ENCODE assay signal across 9 cellular contexts in genomic region chrX:23334871-23335599, GRCh38. TPM values are rescaled to one million over a fixed set of nuclear protein-coding genes. Genes with fewer than 3 reads are reported as not detected.
DNase-seq lines count a peak whose midpoint lies in the region; ATAC-seq and TF ChIP-seq lines count a peak whose summit lies in the region.
"Had no signal": no experiment of that assay in that cellular context is flagged by ENCODE, and none has a peak within 500 bp of the region (broad histone marks: within the 10 kb centered on the region; RNA-seq: fewer than 3 reads in every experiment).

No MANE protein-coding gene starts in this region.

- no peak overlapping the region for H4K8ac ChIP-seq in neuronal stem cell (ENCODE audit: low read depth, low read length)

- peak overlapping the region; percentile 84 for H3K4me3 Mint-ChIP-seq in GM23338
- H3K4me3 Mint-ChIP-seq in activated T-helper 17 cell treated with anti-CD3 and anti-CD28 coated beads, Interleukin-2, amount 50 U/mL, for 72 hours: no peak overlapping the region
- H3K4me3 Mint-ChIP-seq: dendritic cell treated with granulocyte-macrophage colony-stimulating factor and Interleukin-4, amounts not matched to agents 40 ng/mL and 50 ng/mL, for 4 days had no signal

- H3K79me2 ChIP-seq in GM23338 (replicated peaks; ENCODE audit: insufficient read depth): no peaks in the 10 kb centered on the region

- H3K9me3 Mint-ChIP-seq in GM23338: no peaks in the 10 kb centered on the region
- H3K9me3 Mint-ChIP-seq in activated T-helper 17 cell treated with anti-CD3 and anti-CD28 coated beads, Interleukin-2, amount 50 U/mL, for 72 hours: no peaks in the 10 kb centered on the region
- H3K9me3 Mint-ChIP-seq: dendritic cell treated with granulocyte-macrophage colony-stimulating factor and Interleukin-4, amounts not matched to agents 40 ng/mL and 50 ng/mL, for 4 days had no signal

- H2BK5ac ChIP-seq in neuronal stem cell (ENCODE audit: low read length): no peak overlapping the region

- H3K18ac ChIP-seq in neuronal stem cell (ENCODE audit: low read length): no peak overlapping the region

- H3K14ac ChIP-seq in neuronal stem cell (ENCODE audit: low read length): no peak overlapping the region

- no peaks in the 10 kb centered on the region for H3K9me2 ChIP-seq in GM23338 (ENCODE audit: insufficient read depth)

- H3K4me1 Mint-ChIP-seq in GM23338: peaks cover 24% of the 10 kb centered on the region
- no peaks in the 10 kb centered on the region for H3K4me1 Mint-ChIP-seq in activated T-helper 17 cell treated with anti-CD3 and anti-CD28 coated beads, Interleukin-2, amount 50 U/mL, for 72 hours

- H3K23ac ChIP-seq in neuronal stem cell (ENCODE audit: low read depth, low read length, poor library complexity): no peak overlapping the region

- H3K4ac ChIP-seq in neuronal stem cell (ENCODE audit: low read length): no peak overlapping the region

- H3K9ac ChIP-seq in BLaER1 treated with 17β-estradiol and CSF1 and Interleukin-3, amounts not matched to agents 10 nM and 100 nM: no peak overlapping the region; a peak in 1 of 22 replicates
- peak overlapping the region; percentile 4 for H3K9ac ChIP-seq in neuronal stem cell (ENCODE audit: low read depth, low read length, poor library complexity)

- no peaks in the 10 kb centered on the region for H3F3A ChIP-seq in GM23338 (replicated peaks; ENCODE audit: low read depth)

- H3K27me3 Mint-ChIP-seq in GM23338 (ENCODE audit: insufficient read depth, low read depth, poor library complexity): peaks cover 22% of the 10 kb centered on the region
- peaks cover 23% of the 10 kb centered on the region for H3K27me3 Mint-ChIP-seq in activated T-helper 17 cell treated with anti-CD3 and anti-CD28 coated beads, Interleukin-2, amount 50 U/mL, for 72 hours

- peak overlapping the region; percentile 40 to 66 (median 56) for H3K4me3 ChIP-seq in BLaER1 treated with 17β-estradiol and CSF1 and Interleukin-3, amounts not matched to agents 10 nM and 100 nM
- peak overlapping the region; percentile 65 for H3K4me3 ChIP-seq in GM23338
- H3K4me3 ChIP-seq in coronary artery: peak overlapping the region; percentile 68
- H3K4me3 ChIP-seq in neuronal stem cell (ENCODE audit: low read length in 2 of 2): peak overlapping the region in 1 of 2 donors; percentile 77

- H2AFZ ChIP-seq in GM23338: 0 out of 2 replicates have a peak overlapping the region, but pooled peaks have one; percentile 38
- H2AFZ ChIP-seq in neuronal stem cell (ENCODE audit: low read length): peak overlapping the region; percentile 33

- peaks cover 0 to 8% (median 0%) of the 10 kb centered on the region in 11 experiments; a peak in 4 of 22 replicates for H4K20me1 ChIP-seq in BLaER1 treated with 17β-estradiol and CSF1 and Interleukin-3, amounts not matched to agents 10 nM and 100 nM
- H4K20me1 ChIP-seq in GM23338 (replicated peaks; ENCODE audit: insufficient read depth): no peaks in the 10 kb centered on the region; the same call in 1 of the 2 replicates

- no peaks in the 10 kb centered on the region; the same call in 1 of the 3 replicates for H3K36me3 Mint-ChIP-seq in GM23338 (ENCODE audit: low read depth)
- H3K36me3 Mint-ChIP-seq in activated T-helper 17 cell treated with anti-CD3 and anti-CD28 coated beads, Interleukin-2, amount 50 U/mL, for 72 hours (ENCODE audit: low read depth): no peaks in the 10 kb centered on the region

- H2BK120ac ChIP-seq in neuronal stem cell (ENCODE audit: low read depth, low read length): no peak overlapping the region

- H3K4me1 ChIP-seq in BLaER1 treated with 17β-estradiol and CSF1 and Interleukin-3, amounts not matched to agents 10 nM and 100 nM: peaks cover 0 to 7% (median 5%) of the 10 kb centered on the region in 10 experiments; a peak in 3 of 20 replicates
- H3K4me1 ChIP-seq in GM23338 (ENCODE audit: insufficient read depth): peaks cover 9% of the 10 kb centered on the region; the same call in 1 of the 2 replicates
- H3K4me1 ChIP-seq in neuronal stem cell (ENCODE audit: control insufficient read depth in 2 of 2, insufficient read depth in 1 of 2, low read depth in 1 of 2, low read length in 2 of 2): peaks cover 0 to 1% of the 10 kb centered on the region in 2 donors

- WGBS in neuronal stem cell (ENCODE audit: extremely low coverage in 2 of 2, insufficient read length in 2 of 2, insufficient replicate concordance in 1 of 2), 2 donors: no CpG with 5 or more reads among the region's 61 CpGs

- H3K79me1 ChIP-seq in neuronal stem cell (ENCODE audit: low read depth, low read length): no peaks in the 10 kb centered on the region

- H3K27ac ChIP-seq in BLaER1 treated with 17β-estradiol and CSF1 and Interleukin-3, amounts not matched to agents 10 nM and 100 nM: no peak overlapping the region
- H3K27ac ChIP-seq in GM23338 (ENCODE audit: low read depth) (no peak overlapping the region), coronary artery (no peak overlapping the region), neuronal stem cell (replicated peaks; ENCODE audit: low read length) (no peak overlapping the region)

- peak overlapping the region; percentile 66 to 88 (median 82) for H3K4me2 ChIP-seq in BLaER1 treated with 17β-estradiol and CSF1 and Interleukin-3, amounts not matched to agents 10 nM and 100 nM
- H3K4me2 ChIP-seq in GM23338: peak overlapping the region; percentile 80
- peak overlapping the region; percentile 83 for H3K4me2 ChIP-seq in neuronal stem cell (ENCODE audit: insufficient read depth, low read length, poor library complexity, severe bottlenecking)

- no peaks in the 10 kb centered on the region for H3K36me3 ChIP-seq in BLaER1 treated with 17β-estradiol and CSF1 and Interleukin-3, amounts not matched to agents 10 nM and 100 nM
- H3K36me3 ChIP-seq in GM23338 (ENCODE audit: insufficient read depth): no peaks in the 10 kb centered on the region
- no peaks in the 10 kb centered on the region for H3K36me3 ChIP-seq in neuronal stem cell (replicated peaks in 1 of 2; ENCODE audit: control insufficient read depth in 2 of 2, insufficient read depth in 2 of 2, low read length in 2 of 2)

- peaks cover 70 to 83% (median 80%) of the 10 kb centered on the region in 11 experiments for H3K27me3 ChIP-seq in BLaER1 treated with 17β-estradiol and CSF1 and Interleukin-3, amounts not matched to agents 10 nM and 100 nM
- H3K27me3 ChIP-seq in GM23338 (ENCODE audit: insufficient read depth) (peaks cover 49% of the 10 kb centered on the region), neuronal stem cell (ENCODE audit: control insufficient read depth in 3 of 3, insufficient read depth in 3 of 3, low read depth in 1 of 3, low read length in 3 of 3) (peaks cover 6 to 64% (median 45%) of the 10 kb centered on the region in 3 experiments)

- no peak overlapping the region for H2BK12ac ChIP-seq in neuronal stem cell (ENCODE audit: low read length)

- H2AK5ac ChIP-seq in neuronal stem cell (ENCODE audit: low read depth, low read length): no peak overlapping the region

- TF ChIP-seq CTCF in GM23338 (conservative IDR thresholded peaks at IDR 0.05; ENCODE audit: low read depth in 2 of 2): peak in 1 of 2 experiments; percentile 7; a peak in 1 of 4 replicates
- TF ChIP-seq CTCF in coronary artery (IDR thresholded peaks at IDR 0.05): no peak

- DNase-seq in GM23338 (ENCODE audit: low spot score) (peak; percentile 29), coronary artery (ENCODE audit: low spot score) (no peak), neuronal stem cell (ENCODE audit: low spot score) (no peak)
- no peak for DNase-seq in stimulated activated naive CD4-positive, alpha-beta T cell treated with Interleukin-2 at 50 U/mL for 16 hours (lab: John Stamatoyannopoulos, UW)

- no peak overlapping the region for H2BK15ac ChIP-seq in neuronal stem cell (ENCODE audit: low read length)

- ATAC-seq in GM23338 (peak; percentile 32), HG03159 (IDR thresholded peaks at IDR 0.05; ENCODE audit: unreplicated experiment) (no peak), HG03095 (IDR thresholded peaks at IDR 0.05; ENCODE audit: unreplicated experiment) (no peak)
- ATAC-seq in activated T-helper 17 cell treated with anti-CD3 and anti-CD28 coated beads, Interleukin-2, amount 50 U/mL, for 72 hours (replicated peaks): no peak

- no peak overlapping the region for H3K27ac Mint-ChIP-seq in GM23338
- no peak overlapping the region for H3K27ac Mint-ChIP-seq in activated T-helper 17 cell treated with anti-CD3 and anti-CD28 coated beads, Interleukin-2, amount 50 U/mL, for 72 hours
- H3K27ac Mint-ChIP-seq: dendritic cell treated with granulocyte-macrophage colony-stimulating factor and Interleukin-4, amounts not matched to agents 40 ng/mL and 50 ng/mL, for 4 days had no signal

- H4K91ac ChIP-seq in neuronal stem cell (ENCODE audit: low read depth, low read length, poor library complexity): no peak overlapping the region

- peaks cover 15 to 41% (median 34%) of the 10 kb centered on the region in 11 experiments for H3K9me3 ChIP-seq in BLaER1 treated with 17β-estradiol and CSF1 and Interleukin-3, amounts not matched to agents 10 nM and 100 nM (replicated peaks in 1 of 11)
- H3K9me3 ChIP-seq in neuronal stem cell (replicated peaks in 1 of 2; ENCODE audit: control insufficient read depth in 2 of 2, insufficient read depth in 1 of 2, low read depth in 1 of 2, low read length in 2 of 2): no peaks in the 10 kb centered on the region

TF ChIP-seq in GM23338, 12 proteins besides CTCF, POLR2A, EP300 and RAD21:
- TF ChIP-seq STAT1 (IDR thresholded peaks at IDR 0.05; ENCODE audit: unreplicated experiment) (no peak), EZH2 (IDR thresholded peaks at IDR 0.05; ENCODE audit: low read depth, unreplicated experiment) (no peak), ETS1 (IDR thresholded peaks at IDR 0.05) (no peak), ZNF331 (CRISPR knock-in tag; IDR thresholded peaks at IDR 0.05; ENCODE audit: low read depth) (no peak), NANOG (IDR thresholded peaks at IDR 0.05; ENCODE audit: borderline replicate concordance) (no peak), POLR2AphosphoS5 (IDR thresholded peaks at IDR 0.05; ENCODE audit: low read depth) (no peak)

RNA-seq across cellular contexts. Expression of gene PTCHD1, which starts 0.4 kb away (rescaled TPM):
- 1.5 and 1.9 TPM in 2 replicates for total RNA-seq in GM23338 (2014; rRNA removed; shearing (Covaris generic))
- 0.63 and 1.9 TPM in 2 replicates for polyA plus RNA-seq in GM23338 (2016; fragmentation: Nextera tagmentation; extraction: Ambion mirVana)
- 0.03 TPM for polyA plus RNA-seq in neuronal stem cell (2013, experiment 1 of 2)
- 0.06 TPM for polyA plus RNA-seq in neuronal stem cell (2013, experiment 2 of 2)
- under 1 TPM in 1 of 2 donors, not detected in 1; 0.03 TPM for total RNA-seq in activated T-helper 17 cell treated with anti-CD3 and anti-CD28 coated beads, Interleukin-2, amount 50 U/mL, for 72 hours
